8 cellular contexts compared by ENCODE assay signal in genomic region chr11:113114452-113115027, GRCh38.
DNase-seq lines count a peak whose midpoint lies in the region; ATAC-seq and TF ChIP-seq lines count a peak whose summit lies in the region.

No MANE protein-coding gene starts in this region.

- TF ChIP-seq POLR2A in ovary (IDR thresholded peaks at IDR 0.05): no peak

- no peak overlapping the region for H3K4me3 ChIP-seq in ovary

- TF ChIP-seq CTCF in ovary (IDR thresholded peaks at IDR 0.05): peak in 2 of 3 donors; percentile 35 to 54

- no peak for ATAC-seq in GM21423 (IDR thresholded peaks at IDR 0.05; ENCODE audit: unreplicated experiment)
- ATAC-seq in activated naive CD4-positive, alpha-beta T cell treated with anti-CD3 and anti-CD28 coated beads, Interleukin-2, amount 50 U/mL, for 72 hours: no peak

- DNase-seq in GM04503 (ENCODE audit: low read depth) (peak; percentile 12), MV-4-11 (lab: John Stamatoyannopoulos, UW) (peak; percentile 33), SKM-1 treated with dmso at 0.1 percent for 144 hours (lab: John Stamatoyannopoulos, UW; ENCODE audit: unreplicated experiment) (peak; percentile 64), globus pallidus (ENCODE audit: low spot score) (peak; percentile 86), ovary (peak; percentile 49 to 68 (median 64)), hepatic stellate cell (ENCODE audit: low spot score) (no peak)
- DNase-seq in activated naive CD4-positive, alpha-beta T cell treated with anti-CD3 and anti-CD28 coated beads, Interleukin-2, amount 50 U/mL, for 72 hours (ENCODE audit: low spot score in 2 of 2): no peak

- intact Hi-C loops in ovary (cut with DNase I): loop anchor here in 1 of 4 donors (10.0 kb wide), 1 partner anchor 150 kb away; the partner anchor contains the start of gene NCAM1

- H3K36me3 Mint-ChIP-seq in activated naive CD4-positive, alpha-beta T cell treated with anti-CD3 and anti-CD28 coated beads, Interleukin-2, amount 50 U/mL, for 72 hours: no peaks in the 10 kb centered on the region

- TF ChIP-seq EP300 in ovary (IDR thresholded peaks at IDR 0.05): no peak

- H3K27ac Mint-ChIP-seq in activated naive CD4-positive, alpha-beta T cell treated with anti-CD3 and anti-CD28 coated beads, Interleukin-2, amount 50 U/mL, for 72 hours: no peak overlapping the region

- H3K9me3 Mint-ChIP-seq in activated naive CD4-positive, alpha-beta T cell treated with anti-CD3 and anti-CD28 coated beads, Interleukin-2, amount 50 U/mL, for 72 hours: no peaks in the 10 kb centered on the region

- H3K9me3 ChIP-seq in ovary: no peaks in the 10 kb centered on the region

- H3K27ac ChIP-seq in ovary: peak overlapping the region in 1 of 2 donors; percentile 36

- H3K36me3 ChIP-seq in ovary: no peaks in the 10 kb centered on the region

- H3K4me1 ChIP-seq in ovary (ENCODE audit: insufficient read depth): peaks cover 11% of the 10 kb centered on the region

- H3K27me3 ChIP-seq in ovary: no peaks in the 10 kb centered on the region

- 62 to 73% (median 65%) methylated on average over 4 of the region's 4 CpGs for WGBS in ovary, 3 donors

Comparison
In these comparisons a context has a peak if more than half of its experiments do, and no peak if none do; other contexts are left out.
1. DNase-seq: peak in GM04503 (single experiment), MV-4-11 (single experiment), SKM-1 treated with dmso at 0.1 percent for 144 hours (single experiment), globus pallidus (single experiment) and ovary (5 of 5); none in hepatic stellate cell (single experiment) and activated naive CD4-positive, alpha-beta T cell treated with anti-CD3 and anti-CD28 coated beads, Interleukin-2, amount 50 U/mL, for 72 hours (0 of 2).